19 cellular contexts compared by ENCODE assay signal in the genomic region with DNA sequence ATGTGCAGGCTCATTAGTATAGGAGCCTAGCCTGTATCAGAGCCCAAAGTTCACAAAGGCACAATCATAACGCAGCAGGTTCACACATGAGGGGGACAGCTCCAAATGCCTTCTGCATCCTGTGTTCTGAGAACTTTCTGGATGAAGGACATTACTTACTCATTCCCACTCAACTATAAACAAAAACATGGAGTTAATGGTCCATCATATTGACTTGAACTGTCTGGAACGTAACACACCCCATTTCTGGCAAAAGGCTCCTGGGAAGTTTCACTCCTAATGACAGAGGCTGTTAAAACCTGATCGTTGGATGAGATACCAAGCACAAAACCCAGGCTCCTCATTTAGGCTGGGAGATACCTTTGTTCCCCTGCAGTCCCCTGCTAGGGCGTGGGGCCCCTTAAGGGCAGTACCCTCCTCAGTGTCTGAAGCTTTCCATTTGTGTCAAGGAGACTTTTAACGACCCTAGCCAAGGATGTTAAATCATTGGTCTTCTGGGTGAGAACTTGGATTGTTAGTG.
DNase-seq lines count a peak whose midpoint lies in the region; ATAC-seq and TF ChIP-seq lines count a peak whose summit lies in the region.
"Had no signal": no experiment of that assay in that cellular context is flagged by ENCODE, and none has a peak within 500 bp of the region (broad histone marks: within the 10 kb centered on the region; RNA-seq: fewer than 3 reads in every experiment).

No MANE protein-coding gene starts in this region.

- H3K27ac Mint-ChIP-seq in osteocyte (ENCODE audit: unreplicated experiment) = no peak overlapping the region
- no peak overlapping the region for H3K27ac Mint-ChIP-seq in effector memory CD8-positive, alpha-beta T cell
- H3K27ac Mint-ChIP-seq: CD4-positive, alpha-beta T cell; HFFc6 had no signal

- no peak for ATAC-seq in effector memory CD8-positive, alpha-beta T cell (replicated peaks)
- ATAC-seq: HepG2, PC-3 had no signal

- peaks cover 4% of the 10 kb centered on the region for H3K4me1 Mint-ChIP-seq in osteocyte (ENCODE audit: unreplicated experiment)
- H3K4me1 Mint-ChIP-seq in effector memory CD8-positive, alpha-beta T cell (ENCODE audit: low read depth in 2 of 2) = peaks cover 10 to 19% of the 10 kb centered on the region in 2 donors

- peaks cover 16% of the 10 kb centered on the region for H3K27me3 Mint-ChIP-seq in osteocyte (ENCODE audit: unreplicated experiment)
- H3K27me3 Mint-ChIP-seq in effector memory CD8-positive, alpha-beta T cell = no peaks in the 10 kb centered on the region
- H3K27me3 Mint-ChIP-seq: CD4-positive, alpha-beta T cell had no signal

- DNase-seq in ELF-1 (ENCODE audit: low read depth, low spot score) = peak; percentile 73
- peak; percentile 78 for DNase-seq in SK-N-DZ (ENCODE audit: low spot score)
- peak; percentile 54 for DNase-seq in kidney glomerular epithelial cell (lab: John Stamatoyannopoulos, UW)
- peak; percentile 30 for DNase-seq in osteocyte (ENCODE audit: extremely low spot score, unreplicated experiment)
- DNase-seq in stimulated activated CD4-positive, alpha-beta T cell treated with anti-CD3 and anti-CD28 coated beads, Interleukin-2, amount 100 ng/mL, for 48 hours = no peak
- DNase-seq in NCI-H345 (lab: John Stamatoyannopoulos, UW) = no peak
- DNase-seq in NCI-H510A treated with DMSO at 0.1 percent for 48 hours (lab: John Stamatoyannopoulos, UW) = no peak
- no peak for DNase-seq in effector memory CD8-positive, alpha-beta T cell
- DNase-seq: Caco-2; CD4-positive, alpha-beta T cell; EL; HFFc6; NCI-H1436 treated with DMSO at 0.1 percent for 48 hours; NCI-H2029; NCI-H510A; PC-3; RPMI8226; SHP77 treated with DMSO at 0.1 percent for 48 hours had no signal

- TF ChIP-seq CTCF in osteocyte (IDR thresholded peaks at IDR 0.05) = no peak

- no peaks in the 10 kb centered on the region for H3K36me3 Mint-ChIP-seq in osteocyte (ENCODE audit: unreplicated experiment)
- H3K36me3 Mint-ChIP-seq in effector memory CD8-positive, alpha-beta T cell (ENCODE audit: insufficient read depth) = no peaks in the 10 kb centered on the region

- H3K4me3 Mint-ChIP-seq in osteocyte (ENCODE audit: unreplicated experiment) = no peak overlapping the region
- no peak overlapping the region for H3K4me3 Mint-ChIP-seq in effector memory CD8-positive, alpha-beta T cell
- H3K4me3 Mint-ChIP-seq: CD4-positive, alpha-beta T cell; HFFc6 had no signal

- no peaks in the 10 kb centered on the region for H3K9me3 Mint-ChIP-seq in osteocyte (ENCODE audit: unreplicated experiment)
- no peaks in the 10 kb centered on the region for H3K9me3 Mint-ChIP-seq in effector memory CD8-positive, alpha-beta T cell
- H3K9me3 Mint-ChIP-seq: CD4-positive, alpha-beta T cell had no signal

Comparison
In these comparisons a context has a peak if more than half of its experiments do, and no peak if none do; other contexts are left out.
1. DNase-seq: peak in ELF-1 (single experiment), SK-N-DZ (single experiment), kidney glomerular epithelial cell (single experiment) and osteocyte (single experiment); none in stimulated activated CD4-positive, alpha-beta T cell treated with anti-CD3 and anti-CD28 coated beads, Interleukin-2, amount 100 ng/mL, for 48 hours (0 of 2), NCI-H345 (single experiment), NCI-H510A treated with DMSO at 0.1 percent for 48 hours (single experiment) and effector memory CD8-positive, alpha-beta T cell (0 of 3).